24 cellular contexts compared by ENCODE assay signal in the genomic region with DNA sequence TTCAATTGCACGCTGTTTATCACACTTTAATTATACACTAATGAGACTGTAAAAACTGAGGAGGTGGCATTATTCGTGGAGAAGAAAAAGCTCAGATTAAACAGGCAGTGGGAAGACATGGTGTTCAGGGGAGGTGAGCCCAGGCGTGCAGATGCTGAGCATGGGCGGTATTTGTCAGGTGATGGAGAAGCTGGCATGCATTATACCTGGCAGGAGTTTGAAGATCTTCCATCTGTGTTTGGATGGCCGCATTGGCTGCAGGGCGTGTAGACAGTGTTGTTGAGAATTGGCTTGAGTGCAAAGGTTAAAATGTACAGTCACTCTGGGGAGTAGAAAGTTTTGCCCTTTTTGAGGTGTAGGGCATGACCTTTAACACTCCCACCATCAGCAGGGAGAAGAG.
"Had no signal": no experiment of that assay in that cellular context is flagged by ENCODE, and none has a peak within 500 bp of the region (broad histone marks: within the 10 kb centered on the region; RNA-seq: fewer than 3 reads in every experiment).

No MANE protein-coding gene starts in this region.

- ATAC-seq: activated naive CD4-positive, alpha-beta T cell treated with anti-CD3 and anti-CD28 coated beads, Interleukin-2, amount 50 U/mL, for 72 hours; activated naive CD8-positive, alpha-beta T cell treated with anti-CD3 and anti-CD28 coated beads, Interleukin-2, amount 50 U/mL, for 24 hours; body of pancreas; PC-3; T-helper 17 cell; WTC11 had no signal

- DNase-seq: activated CD4-positive, alpha-beta T cell treated with anti-CD3 and anti-CD28 coated beads for 48 hours; activated CD4-positive, alpha-beta T cell treated with anti-CD3 and anti-CD28 coated beads, Interleukin-2, amount 50 U/mL, for 4 hours; activated naive CD4-positive, alpha-beta T cell treated with Interleukin-2 at 50 U/mL for 16 hours; activated naive CD8-positive, alpha-beta T cell treated with anti-CD3 and anti-CD28 coated beads, Interleukin-2, amount 50 U/mL, for 24 hours; amniotic stem cell; Karpas-422; MM.1S; NCI-H1105; NCI-H1436; NCI-H1694 treated with DMSO at 0.1 percent for 48 hours; NCI-H2029 treated with DMSO at 0.1 percent for 48 hours; NCI-H345; NCI-H510A; NCI-H526 treated with DMSO at 0.1 percent for 48 hours; PC-3; SHP77; T-helper 17 cell; T-helper 9 cell had no signal

- H3K4me1 ChIP-seq: SJSA1 had no signal

- H3K4me3 Mint-ChIP-seq: activated naive CD8-positive, alpha-beta T cell treated with anti-CD3 and anti-CD28 coated beads, Interleukin-2, amount 50 U/mL, for 24 hours; activated T-cell treated with anti-CD3 and anti-CD28 coated beads, Interleukin-2, amount 50 U/mL, for 24 hours; T-helper 17 cell; WTC11 had no signal

- H3K9me3 ChIP-seq: ascending aorta, body of pancreas had no signal

- H3K27ac ChIP-seq: ascending aorta, body of pancreas, SJSA1 had no signal

- H3K36me3 Mint-ChIP-seq: activated naive CD4-positive, alpha-beta T cell treated with anti-CD3 and anti-CD28 coated beads, Interleukin-2, amount 50 U/mL, for 72 hours had no signal

- H3K4me3 ChIP-seq: ascending aorta, body of pancreas, SJSA1 had no signal

- H3K36me3 ChIP-seq: ascending aorta, SJSA1 had no signal

- H3K27ac Mint-ChIP-seq: activated naive CD4-positive, alpha-beta T cell treated with anti-CD3 and anti-CD28 coated beads, Interleukin-2, amount 50 U/mL, for 72 hours; activated naive CD8-positive, alpha-beta T cell treated with anti-CD3 and anti-CD28 coated beads, Interleukin-2, amount 50 U/mL, for 24 hours; activated T-cell treated with anti-CD3 and anti-CD28 coated beads, Interleukin-2, amount 50 U/mL, for 24 hours; T-helper 17 cell; WTC11 had no signal

- H3K9me3 Mint-ChIP-seq: activated naive CD4-positive, alpha-beta T cell treated with anti-CD3 and anti-CD28 coated beads, Interleukin-2, amount 50 U/mL, for 72 hours; activated naive CD8-positive, alpha-beta T cell treated with anti-CD3 and anti-CD28 coated beads, Interleukin-2, amount 50 U/mL, for 24 hours; activated T-cell treated with anti-CD3 and anti-CD28 coated beads, Interleukin-2, amount 50 U/mL, for 24 hours had no signal

- H3K27me3 ChIP-seq: ascending aorta, body of pancreas, SJSA1 had no signal
